ENCODE assay signal across 1 cellular context in the genomic region with DNA sequence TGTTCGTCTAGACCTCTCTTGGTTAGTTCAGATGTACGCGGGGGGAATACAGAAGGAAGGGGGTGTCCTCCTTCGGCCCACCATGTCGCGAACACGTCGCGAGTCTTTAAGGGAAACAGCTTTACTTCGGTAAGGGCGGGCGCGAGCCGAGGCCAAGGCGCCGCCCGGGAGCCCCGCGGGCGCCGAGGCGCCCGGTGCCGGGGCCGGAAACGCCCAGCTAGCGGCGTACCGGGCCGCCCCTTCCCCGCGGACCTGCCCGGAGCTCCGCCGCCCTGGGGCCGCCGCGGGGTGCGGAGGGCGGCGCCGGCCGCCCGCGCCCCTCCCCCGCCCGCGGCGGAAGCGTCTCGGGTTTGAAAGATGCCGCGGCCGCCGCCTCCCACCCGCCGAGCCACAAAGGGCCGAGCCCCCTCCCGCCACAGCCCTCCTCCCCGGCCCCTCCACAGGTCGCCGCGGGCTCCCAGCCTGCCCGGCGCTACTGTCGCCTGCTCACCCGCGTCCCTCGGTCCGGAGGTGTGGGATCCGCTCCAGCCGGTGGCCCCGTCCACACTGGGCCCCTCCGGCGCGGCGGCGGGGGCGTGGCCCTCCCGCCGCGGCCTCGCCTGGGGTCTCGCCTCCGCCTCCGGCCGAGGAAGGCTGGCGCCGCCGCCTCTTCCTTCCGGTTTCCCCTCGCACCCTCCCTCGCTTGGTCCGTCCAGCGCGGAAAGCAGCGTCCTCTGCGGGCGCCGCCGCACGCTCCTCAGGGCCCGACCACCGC.
TF ChIP-seq lines count a peak whose summit lies in the region.

A gene (minus strand): TSS at position 715 of the 754 bp plus-strand sequence. CDS start 12,156 bp downstream, outside the sequence.

TF ChIP-seq in K562, 482 proteins besides CTCF, POLR2A, EP300 and RAD21 (continued from another document and continues in another):
- TF ChIP-seq, protein P1, sequence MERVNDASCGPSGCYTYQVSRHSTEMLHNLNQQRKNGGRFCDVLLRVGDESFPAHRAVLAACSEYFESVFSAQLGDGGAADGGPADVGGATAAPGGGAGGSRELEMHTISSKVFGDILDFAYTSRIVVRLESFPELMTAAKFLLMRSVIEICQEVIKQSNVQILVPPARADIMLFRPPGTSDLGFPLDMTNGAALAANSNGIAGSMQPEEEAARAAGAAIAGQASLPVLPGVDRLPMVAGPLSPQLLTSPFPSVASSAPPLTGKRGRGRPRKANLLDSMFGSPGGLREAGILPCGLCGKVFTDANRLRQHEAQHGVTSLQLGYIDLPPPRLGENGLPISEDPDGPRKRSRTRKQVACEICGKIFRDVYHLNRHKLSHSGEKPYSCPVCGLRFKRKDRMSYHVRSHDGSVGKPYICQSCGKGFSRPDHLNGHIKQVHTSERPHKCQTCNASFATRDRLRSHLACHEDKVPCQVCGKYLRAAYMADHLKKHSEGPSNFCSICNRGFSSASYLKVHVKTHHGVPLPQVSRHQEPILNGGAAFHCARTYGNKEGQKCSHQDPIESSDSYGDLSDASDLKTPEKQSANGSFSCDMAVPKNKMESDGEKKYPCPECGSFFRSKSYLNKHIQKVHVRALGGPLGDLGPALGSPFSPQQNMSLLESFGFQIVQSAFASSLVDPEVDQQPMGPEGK (CRISPR knock-in tag; IDR thresholded peaks at IDR 0.05; ENCODE audit: borderline replicate concordance) = no peak
- TF ChIP-seq GTF2A2 (tag; IDR thresholded peaks at IDR 0.05) = no peak
- no peak for TF ChIP-seq FOXA3 (CRISPR knock-in tag; conservative IDR thresholded peaks at IDR 0.05 in 1 of 2, IDR thresholded peaks at IDR 0.05 in 1 of 2)
- TF ChIP-seq PML (IDR thresholded peaks at IDR 0.05; ENCODE audit: low read length) = 0 out of 2 replicates have a peak, but pooled peaks have one; percentile 14
- peak; percentile 66 for TF ChIP-seq POLR2AphosphoS5 (IDR thresholded peaks at IDR 0.05; ENCODE audit: control insufficient read depth, insufficient read depth, low read depth, low read length)
- TF ChIP-seq CAMTA2 (CRISPR knock-in tag; conservative IDR thresholded peaks at IDR 0.05) = no peak
- no peak; the same call in 1 of the 2 replicates for TF ChIP-seq ZKSCAN1 (IDR thresholded peaks at IDR 0.05; ENCODE audit: low read depth, low read length)
- TF ChIP-seq POLR3A (IDR thresholded peaks at IDR 0.05; ENCODE audit: borderline replicate concordance, extremely low read depth, insufficient read depth, insufficient read length) = no peak
- TF ChIP-seq, protein P2, sequence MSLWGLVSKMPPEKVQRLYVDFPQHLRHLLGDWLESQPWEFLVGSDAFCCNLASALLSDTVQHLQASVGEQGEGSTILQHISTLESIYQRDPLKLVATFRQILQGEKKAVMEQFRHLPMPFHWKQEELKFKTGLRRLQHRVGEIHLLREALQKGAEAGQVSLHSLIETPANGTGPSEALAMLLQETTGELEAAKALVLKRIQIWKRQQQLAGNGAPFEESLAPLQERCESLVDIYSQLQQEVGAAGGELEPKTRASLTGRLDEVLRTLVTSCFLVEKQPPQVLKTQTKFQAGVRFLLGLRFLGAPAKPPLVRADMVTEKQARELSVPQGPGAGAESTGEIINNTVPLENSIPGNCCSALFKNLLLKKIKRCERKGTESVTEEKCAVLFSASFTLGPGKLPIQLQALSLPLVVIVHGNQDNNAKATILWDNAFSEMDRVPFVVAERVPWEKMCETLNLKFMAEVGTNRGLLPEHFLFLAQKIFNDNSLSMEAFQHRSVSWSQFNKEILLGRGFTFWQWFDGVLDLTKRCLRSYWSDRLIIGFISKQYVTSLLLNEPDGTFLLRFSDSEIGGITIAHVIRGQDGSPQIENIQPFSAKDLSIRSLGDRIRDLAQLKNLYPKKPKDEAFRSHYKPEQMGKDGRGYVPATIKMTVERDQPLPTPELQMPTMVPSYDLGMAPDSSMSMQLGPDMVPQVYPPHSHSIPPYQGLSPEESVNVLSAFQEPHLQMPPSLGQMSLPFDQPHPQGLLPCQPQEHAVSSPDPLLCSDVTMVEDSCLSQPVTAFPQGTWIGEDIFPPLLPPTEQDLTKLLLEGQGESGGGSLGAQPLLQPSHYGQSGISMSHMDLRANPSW (CRISPR knock-in tag; IDR thresholded peaks at IDR 0.05) = no peak
- no peak for TF ChIP-seq MYNN (IDR thresholded peaks at IDR 0.05)
- TF ChIP-seq MYNN (CRISPR knock-in tag; IDR thresholded peaks at IDR 0.05) = no peak
- TF ChIP-seq CREM (IDR thresholded peaks at IDR 0.05; ENCODE audit: low read depth) = peak; percentile 67
- TF ChIP-seq PRMT5 (CRISPR knock-in tag; IDR thresholded peaks at IDR 0.05) = no peak
- TF ChIP-seq, protein P3, sequence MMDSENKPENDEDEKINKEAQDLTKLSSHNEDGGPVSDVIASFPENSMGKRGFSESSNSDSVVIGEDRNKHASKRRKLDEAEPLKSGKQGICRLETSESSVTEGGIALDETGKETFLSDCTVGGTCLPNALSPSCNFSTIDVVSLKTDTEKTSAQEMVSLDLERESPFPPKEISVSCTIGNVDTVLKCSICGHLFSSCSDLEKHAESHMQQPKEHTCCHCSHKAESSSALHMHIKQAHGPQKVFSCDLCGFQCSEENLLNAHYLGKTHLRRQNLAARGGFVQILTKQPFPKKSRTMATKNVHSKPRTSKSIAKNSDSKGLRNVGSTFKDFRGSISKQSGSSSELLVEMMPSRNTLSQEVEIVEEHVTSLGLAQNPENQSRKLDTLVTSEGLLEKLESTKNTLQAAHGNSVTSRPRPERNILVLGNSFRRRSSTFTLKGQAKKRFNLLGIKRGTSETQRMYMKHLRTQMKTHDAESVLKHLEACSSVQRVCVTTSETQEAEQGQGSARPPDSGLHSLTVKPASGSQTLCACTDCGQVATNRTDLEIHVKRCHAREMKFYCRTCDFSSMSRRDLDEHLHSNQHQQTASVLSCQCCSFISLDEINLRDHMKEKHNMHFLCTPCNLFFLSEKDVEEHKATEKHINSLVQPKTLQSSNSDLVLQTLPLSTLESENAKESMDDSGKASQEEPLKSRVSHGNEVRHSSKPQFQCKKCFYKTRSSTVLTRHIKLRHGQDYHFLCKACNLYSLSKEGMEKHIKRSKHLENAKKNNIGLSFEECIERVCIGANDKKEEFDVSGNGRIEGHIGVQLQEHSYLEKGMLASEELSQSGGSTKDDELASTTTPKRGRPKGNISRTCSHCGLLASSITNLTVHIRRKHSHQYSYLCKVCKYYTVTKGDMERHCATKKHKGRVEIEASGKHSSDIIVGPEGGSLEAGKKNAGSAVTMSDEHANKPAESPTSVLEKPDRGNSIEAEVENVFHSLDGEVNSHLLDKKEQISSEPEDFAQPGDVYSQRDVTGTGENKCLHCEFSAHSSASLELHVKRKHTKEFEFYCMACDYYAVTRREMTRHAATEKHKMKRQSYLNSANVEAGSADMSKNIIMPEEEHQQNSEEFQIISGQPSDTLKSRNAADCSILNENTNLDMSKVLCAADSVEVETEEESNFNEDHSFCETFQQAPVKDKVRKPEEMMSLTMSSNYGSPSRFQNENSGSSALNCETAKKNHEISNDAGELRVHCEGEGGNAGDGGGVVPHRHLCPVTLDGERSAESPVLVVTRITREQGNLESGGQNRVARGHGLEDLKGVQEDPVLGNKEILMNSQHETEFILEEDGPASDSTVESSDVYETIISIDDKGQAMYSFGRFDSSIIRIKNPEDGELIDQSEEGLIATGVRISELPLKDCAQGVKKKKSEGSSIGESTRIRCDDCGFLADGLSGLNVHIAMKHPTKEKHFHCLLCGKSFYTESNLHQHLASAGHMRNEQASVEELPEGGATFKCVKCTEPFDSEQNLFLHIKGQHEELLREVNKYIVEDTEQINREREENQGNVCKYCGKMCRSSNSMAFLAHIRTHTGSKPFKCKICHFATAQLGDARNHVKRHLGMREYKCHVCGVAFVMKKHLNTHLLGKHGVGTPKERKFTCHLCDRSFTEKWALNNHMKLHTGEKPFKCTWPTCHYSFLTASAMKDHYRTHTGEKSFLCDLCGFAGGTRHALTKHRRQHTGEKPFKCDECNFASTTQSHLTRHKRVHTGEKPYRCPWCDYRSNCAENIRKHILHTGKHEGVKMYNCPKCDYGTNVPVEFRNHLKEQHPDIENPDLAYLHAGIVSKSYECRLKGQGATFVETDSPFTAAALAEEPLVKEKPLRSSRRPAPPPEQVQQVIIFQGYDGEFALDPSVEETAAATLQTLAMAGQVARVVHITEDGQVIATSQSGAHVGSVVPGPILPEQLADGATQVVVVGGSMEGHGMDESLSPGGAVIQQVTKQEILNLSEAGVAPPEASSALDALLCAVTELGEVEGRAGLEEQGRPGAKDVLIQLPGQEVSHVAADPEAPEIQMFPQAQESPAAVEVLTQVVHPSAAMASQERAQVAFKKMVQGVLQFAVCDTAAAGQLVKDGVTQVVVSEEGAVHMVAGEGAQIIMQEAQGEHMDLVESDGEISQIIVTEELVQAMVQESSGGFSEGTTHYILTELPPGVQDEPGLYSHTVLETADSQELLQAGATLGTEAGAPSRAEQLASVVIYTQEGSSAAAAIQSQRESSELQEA (IDR thresholded peaks at IDR 0.05; ENCODE audit: low read depth) = no peak
- no peak for TF ChIP-seq TARDBP (IDR thresholded peaks at IDR 0.05)
- TF ChIP-seq RBM34 (IDR thresholded peaks at IDR 0.05; ENCODE audit: borderline replicate concordance, insufficient read depth, low read length) = no peak
- peak; percentile 84 for TF ChIP-seq CXXC5 (CRISPR knock-in tag; IDR thresholded peaks at IDR 0.05)
- no peak for TF ChIP-seq PTTG1 (tag; IDR thresholded peaks at IDR 0.05; ENCODE audit: low read depth)
- TF ChIP-seq, protein P4, sequence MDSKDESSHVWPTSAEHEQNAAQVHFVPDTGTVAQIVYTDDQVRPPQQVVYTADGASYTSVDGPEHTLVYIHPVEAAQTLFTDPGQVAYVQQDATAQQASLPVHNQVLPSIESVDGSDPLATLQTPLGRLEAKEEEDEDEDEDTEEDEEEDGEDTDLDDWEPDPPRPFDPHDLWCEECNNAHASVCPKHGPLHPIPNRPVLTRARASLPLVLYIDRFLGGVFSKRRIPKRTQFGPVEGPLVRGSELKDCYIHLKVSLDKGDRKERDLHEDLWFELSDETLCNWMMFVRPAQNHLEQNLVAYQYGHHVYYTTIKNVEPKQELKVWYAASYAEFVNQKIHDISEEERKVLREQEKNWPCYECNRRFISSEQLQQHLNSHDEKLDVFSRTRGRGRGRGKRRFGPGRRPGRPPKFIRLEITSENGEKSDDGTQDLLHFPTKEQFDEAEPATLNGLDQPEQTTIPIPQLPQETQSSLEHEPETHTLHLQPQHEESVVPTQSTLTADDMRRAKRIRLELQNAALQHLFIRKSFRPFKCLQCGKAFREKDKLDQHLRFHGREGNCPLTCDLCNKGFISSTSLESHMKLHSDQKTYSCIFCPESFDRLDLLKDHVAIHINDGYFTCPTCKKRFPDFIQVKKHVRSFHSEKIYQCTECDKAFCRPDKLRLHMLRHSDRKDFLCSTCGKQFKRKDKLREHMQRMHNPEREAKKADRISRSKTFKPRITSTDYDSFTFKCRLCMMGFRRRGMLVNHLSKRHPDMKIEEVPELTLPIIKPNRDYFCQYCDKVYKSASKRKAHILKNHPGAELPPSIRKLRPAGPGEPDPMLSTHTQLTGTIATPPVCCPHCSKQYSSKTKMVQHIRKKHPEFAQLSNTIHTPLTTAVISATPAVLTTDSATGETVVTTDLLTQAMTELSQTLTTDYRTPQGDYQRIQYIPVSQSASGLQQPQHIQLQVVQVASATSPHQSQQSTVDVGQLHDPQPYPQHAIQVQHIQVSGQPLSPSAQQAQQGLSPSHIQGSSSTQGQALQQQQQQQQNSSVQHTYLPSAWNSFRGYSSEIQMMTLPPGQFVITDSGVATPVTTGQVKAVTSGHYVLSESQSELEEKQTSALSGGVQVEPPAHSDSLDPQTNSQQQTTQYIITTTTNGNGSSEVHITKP (IDR thresholded peaks at IDR 0.05; ENCODE audit: partially characterized antibody) = no peak
- TF ChIP-seq SMARCC2 (IDR thresholded peaks at IDR 0.05; ENCODE audit: low read depth) = no peak
- TF ChIP-seq MCM2 (IDR thresholded peaks at IDR 0.05; ENCODE audit: low read depth) = no peak
- 0 out of 2 replicates have a peak, but pooled peaks have one; percentile 29 for TF ChIP-seq MXI1 (IDR thresholded peaks at IDR 0.05; ENCODE audit: low read depth, low read length)
- no peak for TF ChIP-seq TRIM24 (IDR thresholded peaks at IDR 0.05)
- TF ChIP-seq, protein P5, sequence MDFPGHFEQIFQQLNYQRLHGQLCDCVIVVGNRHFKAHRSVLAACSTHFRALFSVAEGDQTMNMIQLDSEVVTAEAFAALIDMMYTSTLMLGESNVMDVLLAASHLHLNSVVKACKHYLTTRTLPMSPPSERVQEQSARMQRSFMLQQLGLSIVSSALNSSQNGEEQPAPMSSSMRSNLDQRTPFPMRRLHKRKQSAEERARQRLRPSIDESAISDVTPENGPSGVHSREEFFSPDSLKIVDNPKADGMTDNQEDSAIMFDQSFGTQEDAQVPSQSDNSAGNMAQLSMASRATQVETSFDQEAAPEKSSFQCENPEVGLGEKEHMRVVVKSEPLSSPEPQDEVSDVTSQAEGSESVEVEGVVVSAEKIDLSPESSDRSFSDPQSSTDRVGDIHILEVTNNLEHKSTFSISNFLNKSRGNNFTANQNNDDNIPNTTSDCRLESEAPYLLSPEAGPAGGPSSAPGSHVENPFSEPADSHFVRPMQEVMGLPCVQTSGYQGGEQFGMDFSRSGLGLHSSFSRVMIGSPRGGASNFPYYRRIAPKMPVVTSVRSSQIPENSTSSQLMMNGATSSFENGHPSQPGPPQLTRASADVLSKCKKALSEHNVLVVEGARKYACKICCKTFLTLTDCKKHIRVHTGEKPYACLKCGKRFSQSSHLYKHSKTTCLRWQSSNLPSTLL (IDR thresholded peaks at IDR 0.05) = no peak
- no peak for TF ChIP-seq CHCHD3 (CRISPR knock-in tag; IDR thresholded peaks at IDR 0.05)
- TF ChIP-seq TAL1 (IDR thresholded peaks at IDR 0.05) = no peak
- no peak for TF ChIP-seq ZNF3 (CRISPR knock-in tag; IDR thresholded peaks at IDR 0.05)
- TF ChIP-seq ZNF764 (CRISPR knock-in tag; IDR thresholded peaks at IDR 0.05; ENCODE audit: low read depth) = no peak
- TF ChIP-seq, protein P6, sequence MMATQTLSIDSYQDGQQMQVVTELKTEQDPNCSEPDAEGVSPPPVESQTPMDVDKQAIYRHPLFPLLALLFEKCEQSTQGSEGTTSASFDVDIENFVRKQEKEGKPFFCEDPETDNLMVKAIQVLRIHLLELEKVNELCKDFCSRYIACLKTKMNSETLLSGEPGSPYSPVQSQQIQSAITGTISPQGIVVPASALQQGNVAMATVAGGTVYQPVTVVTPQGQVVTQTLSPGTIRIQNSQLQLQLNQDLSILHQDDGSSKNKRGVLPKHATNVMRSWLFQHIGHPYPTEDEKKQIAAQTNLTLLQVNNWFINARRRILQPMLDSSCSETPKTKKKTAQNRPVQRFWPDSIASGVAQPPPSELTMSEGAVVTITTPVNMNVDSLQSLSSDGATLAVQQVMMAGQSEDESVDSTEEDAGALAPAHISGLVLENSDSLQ (IDR thresholded peaks at IDR 0.05) = no peak
- TF ChIP-seq, protein P7, sequence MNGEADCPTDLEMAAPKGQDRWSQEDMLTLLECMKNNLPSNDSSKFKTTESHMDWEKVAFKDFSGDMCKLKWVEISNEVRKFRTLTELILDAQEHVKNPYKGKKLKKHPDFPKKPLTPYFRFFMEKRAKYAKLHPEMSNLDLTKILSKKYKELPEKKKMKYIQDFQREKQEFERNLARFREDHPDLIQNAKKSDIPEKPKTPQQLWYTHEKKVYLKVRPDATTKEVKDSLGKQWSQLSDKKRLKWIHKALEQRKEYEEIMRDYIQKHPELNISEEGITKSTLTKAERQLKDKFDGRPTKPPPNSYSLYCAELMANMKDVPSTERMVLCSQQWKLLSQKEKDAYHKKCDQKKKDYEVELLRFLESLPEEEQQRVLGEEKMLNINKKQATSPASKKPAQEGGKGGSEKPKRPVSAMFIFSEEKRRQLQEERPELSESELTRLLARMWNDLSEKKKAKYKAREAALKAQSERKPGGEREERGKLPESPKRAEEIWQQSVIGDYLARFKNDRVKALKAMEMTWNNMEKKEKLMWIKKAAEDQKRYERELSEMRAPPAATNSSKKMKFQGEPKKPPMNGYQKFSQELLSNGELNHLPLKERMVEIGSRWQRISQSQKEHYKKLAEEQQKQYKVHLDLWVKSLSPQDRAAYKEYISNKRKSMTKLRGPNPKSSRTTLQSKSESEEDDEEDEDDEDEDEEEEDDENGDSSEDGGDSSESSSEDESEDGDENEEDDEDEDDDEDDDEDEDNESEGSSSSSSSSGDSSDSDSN (IDR thresholded peaks at IDR 0.05; ENCODE audit: borderline replicate concordance in 1 of 2, low read depth in 2 of 2, low read length in 2 of 2) = peak; percentile 67 to 86
- no peak; the same call in 1 of the 2 replicates for TF ChIP-seq NCOR1 (IDR thresholded peaks at IDR 0.05)
- no peak for TF ChIP-seq MBD2 (IDR thresholded peaks at IDR 0.05; ENCODE audit: borderline replicate concordance, low read depth)
